In the genomic region with DNA sequence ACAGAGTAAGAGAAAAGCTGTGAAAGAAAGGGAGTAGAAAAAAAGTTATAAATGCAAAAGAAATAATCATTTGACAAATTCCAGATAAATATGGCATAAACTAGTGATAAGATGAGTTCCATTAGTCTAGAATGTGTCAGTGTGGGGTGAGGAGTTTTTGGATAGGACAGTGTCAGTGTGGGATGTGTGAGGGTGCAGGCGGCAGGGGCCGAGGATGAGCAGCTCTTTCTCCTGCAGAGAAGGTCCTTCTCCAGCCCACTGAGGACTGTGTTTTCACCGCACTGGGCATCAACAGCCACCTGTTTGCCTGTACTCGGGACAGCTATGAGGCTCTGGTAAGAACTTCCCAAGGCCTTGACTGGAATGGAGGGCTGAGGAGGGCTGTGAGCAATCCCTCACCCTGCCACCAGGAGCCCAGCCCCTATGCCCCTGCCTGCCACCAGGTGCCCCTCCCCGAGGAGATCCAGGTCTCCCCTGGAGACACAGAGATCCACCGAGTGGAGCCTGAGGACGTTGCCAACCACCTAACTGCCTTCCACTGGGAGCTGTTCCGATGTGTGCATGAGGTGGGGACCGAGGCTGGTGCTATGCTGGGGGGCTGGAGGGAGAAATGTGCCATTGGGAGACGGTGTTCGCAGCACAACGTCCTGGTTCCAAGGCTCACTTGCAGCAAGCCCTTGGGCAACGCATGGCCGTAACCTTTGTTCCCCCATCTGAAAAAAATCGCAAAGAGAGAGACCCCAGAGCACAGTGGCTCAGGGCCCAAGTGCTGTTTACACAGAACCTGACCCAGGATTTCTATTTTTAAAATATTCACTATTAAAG, we compare ENCODE assay signal across 7 cellular contexts. TPM values are rescaled to one million over a fixed set of nuclear protein-coding genes. Genes with fewer than 3 reads are reported as not detected.
A peak's percentile ranks its signal among the peaks of the same experiment; 100 is the strongest.
DNase-seq lines count a peak whose midpoint lies in the region; ATAC-seq, FAIRE-seq and TF ChIP-seq lines count a peak whose summit lies in the region.

No MANE protein-coding gene starts in this region.

- no TSS peak for BruUV-seq in OCI-LY7 (replicated peaks; lab: Mats Ljungman, UMichigan)
- no TSS peak for BruUV-seq in MCF 10A (replicated peaks; lab: Mats Ljungman, UMichigan)

- peak overlapping the region; percentile 73 for H2AFZ ChIP-seq in OCI-LY7 (ENCODE audit: low read length)

- no peaks in the 10 kb centered on the region for H3K9me3 Mint-ChIP-seq in MCF 10A (ENCODE audit: unreplicated experiment)
- no peaks in the 10 kb centered on the region for H3K9me3 Mint-ChIP-seq in naive B cell

- TF ChIP-seq CTCF in OCI-LY7 (conservative IDR thresholded peaks at IDR 0.05; ENCODE audit: low read length), result peak; percentile 66
- no peak for TF ChIP-seq CTCF in MCF 10A (IDR thresholded peaks at IDR 0.05; ENCODE audit: unreplicated experiment)

- peaks cover 5% of the 10 kb centered on the region for H3K36me3 Mint-ChIP-seq in MCF 10A (ENCODE audit: insufficient read depth, unreplicated experiment)
- H3K36me3 Mint-ChIP-seq in naive B cell, result no peaks in the 10 kb centered on the region

- no peak overlapping the region for H3K27ac ChIP-seq in OCI-LY7 (ENCODE audit: low read depth, low read length, poor library complexity, severe bottlenecking)

- CTCF ChIA-PET in OCI-LY7 (lab: Charles Lee; ENCODE audit: unreplicated experiment), result interaction anchor here (0.6 to 1.4 kb wide), 6 partner anchors 76 to 161 kb away, joined by 3 to 8 read pairs (median 3); no protein-coding TSS in a partner anchor
- CTCF ChIA-PET in MCF 10A (lab: Yijun Ruan, JAX), result interaction anchor here (0.6 to 2.8 kb wide), 6 partner anchors 11 to 1837 kb away, joined by 3 to 13 read pairs (median 4); no protein-coding TSS in a partner anchor

- POLR2A ChIA-PET in OCI-LY7 (lab: Charles Lee), result interaction anchor here (0.6 to 1.6 kb wide), 4 partner anchors 9 to 91 kb away, joined by 3 to 4 read pairs (median 3); no protein-coding TSS in a partner anchor
- POLR2A ChIA-PET in MCF 10A (lab: Yijun Ruan, JAX), result interaction anchor here (0.5 to 5.4 kb wide), 10 partner anchors 9 to 93 kb away, joined by 3 to 51 read pairs (median 5); a partner anchor contains a TSS

- no peaks in the 10 kb centered on the region for H3K27me3 Mint-ChIP-seq in MCF 10A (ENCODE audit: insufficient read depth, unreplicated experiment)
- H3K27me3 Mint-ChIP-seq in naive B cell, result peaks cover 0 to 6% (median 0%) of the 10 kb centered on the region in 3 donors

- H3K4me1 Mint-ChIP-seq in MCF 10A (ENCODE audit: insufficient read depth, unreplicated experiment) (peaks cover 17% of the 10 kb centered on the region), naive B cell (peaks cover 8 to 19% (median 11%) of the 10 kb centered on the region in 3 donors)

- no peaks in the 10 kb centered on the region for H3K9me3 ChIP-seq in OCI-LY7 (ENCODE audit: low read length)

- intact Hi-C loops in OCI-LY7 (cut with micrococcal nuclease; ENCODE audit: unreplicated experiment) (loop anchor here (1.0 kb wide), 2 partner anchors 77 to 177 kb away; no protein-coding TSS in a partner anchor), MCF 10A (cut with micrococcal nuclease) (no loop called here)

- peak overlapping the region; percentile 70 for H3K4me3 ChIP-seq in OCI-LY7 (ENCODE audit: low read depth, low read length, poor library complexity, severe bottlenecking)

- FAIRE-seq in GM18507 (lab: Jason Lieb, UNC), result peak; percentile 54

- no peaks in the 10 kb centered on the region for H4K20me1 ChIP-seq in OCI-LY7 (ENCODE audit: insufficient read depth, low read length)

- H3K4me2 ChIP-seq in OCI-LY7 (ENCODE audit: low read length), result peak overlapping the region; percentile 84

- ATAC-seq in naive B cell (ENCODE audit: low read depth in 2 of 2), result peak; percentile 67 to 69

- H3K27ac Mint-ChIP-seq in MCF 10A (ENCODE audit: low read depth, unreplicated experiment) (no peak overlapping the region), naive B cell (no peak overlapping the region)

- no peaks in the 10 kb centered on the region for H3K79me2 ChIP-seq in OCI-LY7 (ENCODE audit: insufficient read depth, low read depth, low read length)

- peaks cover 31% of the 10 kb centered on the region for H3K4me1 ChIP-seq in OCI-LY7 (ENCODE audit: insufficient read depth, low read length, poor library complexity, severe bottlenecking)

- peak overlapping the region; percentile 4 for H3K4me3 Mint-ChIP-seq in MCF 10A (ENCODE audit: unreplicated experiment)
- H3K4me3 Mint-ChIP-seq in naive B cell, result peak overlapping the region; percentile 85 to 98 (median 94)

- no peaks in the 10 kb centered on the region for H3K36me3 ChIP-seq in OCI-LY7 (ENCODE audit: insufficient read depth, low read length)

- no peaks in the 10 kb centered on the region for H3K9me2 ChIP-seq in OCI-LY7 (ENCODE audit: insufficient read depth, low read length)

- DNase-seq in GM18507 (ENCODE audit: extremely low spot score, insufficient read length, low read depth) (no peak), OCI-LY7 (ENCODE audit: low spot score) (peak; percentile 64), MCF 10A (ENCODE audit: unreplicated experiment) (no peak), naive B cell (peak; percentile 31), NCI-H2107 treated with DMSO at 0.1 percent for 48 hours (lab: John Stamatoyannopoulos, UW; ENCODE audit: unreplicated experiment) (no peak), GF-D8 (lab: John Stamatoyannopoulos, UW) (no peak), T1000 (lab: John Stamatoyannopoulos, UW) (no peak)

RNA-seq across cellular contexts. Expression of a gene that starts 13.1 kb away (rescaled TPM):
- 2.1 and 4.9 TPM in 2 replicates for total RNA-seq in OCI-LY7 (2014; rRNA removed; shearing (Covaris generic))
- total RNA-seq in OCI-LY7 (2022) (5.2 and 5.8 TPM in 2 replicates), MCF 10A (2022) (4.9 and 5.6 TPM in 2 replicates)
- under 1 TPM in 4 of 6 donors, not detected in 2; 0.10 to 0.56 (median 0.43) TPM for polyA plus RNA-seq in naive B cell (ENCODE audit: low read depth in 6 of 6)

RNA-seq across cellular contexts. Expression of a gene that starts 28.7 kb away (rescaled TPM):
- 4.6 and 4.7 TPM in 2 replicates for total RNA-seq in OCI-LY7 (2014; rRNA removed; shearing (Covaris generic))
- 19.6 and 20.3 TPM in 2 replicates for total RNA-seq in OCI-LY7 (2022)
- 31.9 and 32.8 TPM in 2 replicates for total RNA-seq in MCF 10A (2022)
- 10 to 100 TPM in 3 of 6 donors, 1 to 10 TPM in 3; 2.9 to 11.4 (median 9.2) TPM for polyA plus RNA-seq in naive B cell (ENCODE audit: low read depth in 6 of 6)

RNA-seq across cellular contexts. Expression of a gene that starts 50.1 kb away (rescaled TPM):
- 42.6 and 46.9 TPM in 2 replicates for total RNA-seq in OCI-LY7 (2014; rRNA removed; shearing (Covaris generic))
- total RNA-seq in OCI-LY7 (2022), result 100 and 117 TPM in 2 replicates
- total RNA-seq in MCF 10A (2022), result 73.5 and 78.3 TPM in 2 replicates
- 10 to 100 TPM; 31.8 to 60.5 (median 44.5) TPM for polyA plus RNA-seq in naive B cell (ENCODE audit: low read depth in 6 of 6)

Comparison
In these comparisons a context has a peak if more than half of its experiments do, and no peak if none do; other contexts are left out.
1. DNase-seq: peak in OCI-LY7 (single experiment) and naive B cell (single experiment); none in GM18507 (single experiment), MCF 10A (single experiment), NCI-H2107 treated with DMSO at 0.1 percent for 48 hours (single experiment), GF-D8 (single experiment) and T1000 (single experiment).